23 cellular contexts compared by ENCODE assay signal in the genomic region with DNA sequence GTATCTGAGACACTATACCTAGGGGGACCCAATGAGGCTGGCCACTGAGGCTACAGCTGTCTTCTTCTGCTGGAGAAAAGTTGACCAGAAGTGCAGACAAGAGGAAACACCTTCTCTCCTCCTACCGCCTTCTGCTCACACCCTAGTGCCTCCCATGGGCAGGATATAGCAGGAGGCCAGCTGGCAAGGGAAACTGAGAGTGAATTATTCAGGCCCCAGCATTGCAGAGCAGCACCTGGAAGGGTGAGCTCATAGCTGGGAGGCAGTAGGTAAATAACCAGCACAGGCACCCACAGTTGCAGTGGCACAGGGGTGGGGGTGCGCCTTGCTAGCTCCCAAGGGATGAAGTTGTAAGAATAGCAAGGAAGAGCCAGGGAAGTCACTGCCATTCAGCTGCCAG.
"Had no signal": no experiment of that assay in that cellular context is flagged by ENCODE, and none has a peak within 500 bp of the region (broad histone marks: within the 10 kb centered on the region; RNA-seq: fewer than 3 reads in every experiment).

No MANE protein-coding gene starts in this region.

- H3K4me1 ChIP-seq: adrenal gland, ascending aorta, left lung, right lobe of liver, testis, vagina had no signal

- H3K4me3 ChIP-seq: adrenal gland, ascending aorta, left lung, lung, right lobe of liver, skin epidermis, testis, vagina had no signal

- H3K4me3 Mint-ChIP-seq: immature natural killer cell; naive thymus-derived CD4-positive, alpha-beta T cell; neural crest cell; stimulated activated memory B cell treated with anti-CD40 and anti-IgM and Interleukin-4, amounts not matched to agents 10 μg/mL and 1 μg/mL and 100 μg/mL, for 72 hours had no signal

- H3K27me3 Mint-ChIP-seq: stimulated activated memory B cell treated with anti-CD40 and anti-IgM and Interleukin-4, amounts not matched to agents 10 μg/mL and 1 μg/mL and 100 μg/mL, for 72 hours had no signal

- DNase-seq: activated CD4-positive, alpha-beta T cell treated with anti-CD3 and anti-CD28 coated beads for 1 hour; activated CD4-positive, alpha-beta T cell treated with anti-CD3 and anti-CD28 coated beads, Interleukin-2, amount 50 U/mL, for 1 hour; activated T-cell treated with anti-CD3 and anti-CD28 coated beads, Interleukin-2, amount 50 U/mL, for 1 hour; adrenal gland; brain microvascular endothelial cell; central memory CD4-positive, alpha-beta T cell; effector memory CD4-positive, alpha-beta T cell; immature natural killer cell; kidney glomerular epithelial cell; left lung; naive thymus-derived CD4-positive, alpha-beta T cell; right lobe of liver; stimulated activated CD4-positive, alpha-beta T cell treated with anti-CD3 and anti-CD28 coated beads, Interleukin-1b, Interleukin-23, amount 100 ng/mL, for 48 hours; testis; trophoblast cell had no signal

- H3K27ac ChIP-seq: adrenal gland, ascending aorta, brain microvascular endothelial cell, left lung, right lobe of liver, skin epidermis, testis, vagina had no signal

- H3K27ac Mint-ChIP-seq: immature natural killer cell; naive thymus-derived CD4-positive, alpha-beta T cell; stimulated activated memory B cell treated with anti-CD40 and anti-IgM and Interleukin-4, amounts not matched to agents 10 μg/mL and 1 μg/mL and 100 μg/mL, for 72 hours had no signal

- H3K36me3 ChIP-seq: adrenal gland, ascending aorta, brain microvascular endothelial cell, left lung, right lobe of liver, vagina had no signal

- H3K27me3 ChIP-seq: adrenal gland, ascending aorta, brain microvascular endothelial cell, right lobe of liver, testis, vagina had no signal

- ATAC-seq: activated naive CD4-positive, alpha-beta T cell treated with anti-CD3 and anti-CD28 coated beads, Interleukin-2, amount 50 U/mL, for 72 hours; left lung; naive thymus-derived CD4-positive, alpha-beta T cell had no signal

- H3K9me3 ChIP-seq: adrenal gland, ascending aorta, left lung, right lobe of liver, testis, vagina had no signal

- FAIRE-seq: colon had no signal

- H3K36me3 Mint-ChIP-seq: activated naive CD4-positive, alpha-beta T cell treated with anti-CD3 and anti-CD28 coated beads, Interleukin-2, amount 50 U/mL, for 72 hours; naive thymus-derived CD4-positive, alpha-beta T cell; stimulated activated memory B cell treated with anti-CD40 and anti-IgM and Interleukin-4, amounts not matched to agents 10 μg/mL and 1 μg/mL and 100 μg/mL, for 72 hours had no signal

- H3K4me1 Mint-ChIP-seq: immature natural killer cell; naive thymus-derived CD4-positive, alpha-beta T cell; stimulated activated memory B cell treated with anti-CD40 and anti-IgM and Interleukin-4, amounts not matched to agents 10 μg/mL and 1 μg/mL and 100 μg/mL, for 72 hours had no signal

- H3K9me3 Mint-ChIP-seq: activated naive CD4-positive, alpha-beta T cell treated with anti-CD3 and anti-CD28 coated beads, Interleukin-2, amount 50 U/mL, for 72 hours; immature natural killer cell; neural crest cell; stimulated activated memory B cell treated with anti-CD40 and anti-IgM and Interleukin-4, amounts not matched to agents 10 μg/mL and 1 μg/mL and 100 μg/mL, for 72 hours had no signal
